In the genomic region with DNA sequence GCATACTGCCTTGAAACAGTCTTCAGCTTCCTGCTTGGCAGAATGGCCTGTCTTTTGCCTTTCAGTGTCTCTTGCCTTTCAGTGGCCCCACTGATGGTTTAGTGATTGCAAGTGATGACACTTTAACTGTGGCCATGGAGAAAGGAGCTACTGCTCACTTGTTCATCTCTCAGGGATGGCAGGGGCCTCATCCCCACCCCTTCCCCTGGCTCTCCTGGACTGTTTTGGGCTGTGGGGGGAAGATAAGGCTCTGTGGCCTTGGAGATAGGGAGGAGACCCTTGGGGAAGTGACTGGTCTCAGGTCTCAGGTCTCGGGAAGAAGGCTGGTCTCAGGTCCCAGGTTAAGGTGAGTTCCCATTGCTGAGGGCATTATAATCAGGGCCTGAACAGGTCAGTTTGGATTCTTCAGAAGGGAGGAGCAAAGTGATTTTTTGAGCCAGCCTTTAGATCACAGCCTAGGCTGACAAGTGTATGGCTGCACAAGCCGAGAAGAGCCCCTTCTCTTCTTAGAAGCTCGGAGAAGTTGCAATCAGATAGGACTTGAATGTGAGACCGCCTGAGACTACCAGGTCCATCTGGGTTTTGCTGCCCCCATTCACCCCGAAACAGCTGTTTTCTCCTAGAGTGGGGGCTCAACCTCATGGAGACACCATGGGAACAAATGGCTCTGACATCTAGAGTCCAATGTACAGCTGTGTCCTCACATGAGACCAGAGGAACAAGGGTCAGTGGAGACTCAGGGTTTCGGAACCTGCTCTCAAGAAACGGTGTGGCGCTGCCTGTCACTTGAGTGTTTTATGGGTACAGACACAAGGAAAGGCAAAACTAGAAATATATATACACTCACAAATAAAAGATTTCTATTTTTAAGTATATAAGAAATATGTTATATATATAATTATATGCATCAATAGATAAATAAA, we compare ENCODE assay signal across 20 cellular contexts. TPM values are rescaled to one million over a fixed set of nuclear protein-coding genes. Genes with fewer than 3 reads are reported as not detected.
A peak's percentile ranks its signal among the peaks of the same experiment; 100 is the strongest.
DNase-seq lines count a peak whose midpoint lies in the region; ATAC-seq and TF ChIP-seq lines count a peak whose summit lies in the region.
"Had no signal": no experiment of that assay in that cellular context is flagged by ENCODE, and none has a peak within 500 bp of the region (broad histone marks: within the 10 kb centered on the region; RNA-seq: fewer than 3 reads in every experiment).

No MANE protein-coding gene starts in this region.

- H3K4me1 Mint-ChIP-seq in progenitor cell of endocrine pancreas (ENCODE audit: low read depth), result peaks cover 36% of the 10 kb centered on the region
- H3K4me1 Mint-ChIP-seq in stimulated activated memory B cell treated with anti-CD40 and anti-IgM and Interleukin-4, amounts not matched to agents 10 μg/mL and 1 μg/mL and 100 μg/mL, for 72 hours, result no peaks in the 10 kb centered on the region

- no peak overlapping the region for H3K4me3 ChIP-seq in BLaER1 treated with 17β-estradiol and CSF1 and Interleukin-3, amounts not matched to agents 10 nM and 100 nM
- peak overlapping the region; percentile 24; the same call in 1 of the 2 replicates for H3K4me3 ChIP-seq in PC-9
- H3K4me3 ChIP-seq: body of pancreas, mucosa of descending colon had no signal

- DNase-seq in PC-9 (peak in 1 of 2 experiments; percentile 77), progenitor cell of endocrine pancreas (ENCODE audit: low spot score, unreplicated experiment) (no peak), SHP77 (lab: John Stamatoyannopoulos, UW) (no peak), NCI-H1105 (lab: John Stamatoyannopoulos, UW) (no peak), NCI-H128 (lab: John Stamatoyannopoulos, UW; ENCODE audit: unreplicated experiment) (no peak)
- DNase-seq: activated CD4-positive, alpha-beta T cell treated with anti-CD3 and anti-CD28 coated beads, Interleukin-2, amount 50 U/mL, for 1 hour; activated gamma-delta T cell; body of pancreas; Calu3; NCI-H1048; NCI-H1930; NCI-H774; nephron progenitor cell; stimulated activated naive CD4-positive, alpha-beta T cell treated with Interleukin-2 at 50 U/mL for 16 hours; T-helper 17 cell had no signal

- H3K36me3 ChIP-seq in BLaER1 treated with 17β-estradiol and CSF1 and Interleukin-3, amounts not matched to agents 10 nM and 100 nM, result no peaks in the 10 kb centered on the region
- H3K36me3 ChIP-seq in PC-9 (ENCODE audit: low read depth), result no peaks in the 10 kb centered on the region

- H3K9me2 ChIP-seq in PC-9 (ENCODE audit: insufficient read depth), result no peaks in the 10 kb centered on the region

- peaks cover 3% of the 10 kb centered on the region for H3K9me3 Mint-ChIP-seq in progenitor cell of endocrine pancreas (ENCODE audit: low read depth)
- H3K9me3 Mint-ChIP-seq in stimulated activated memory B cell treated with anti-CD40 and anti-IgM and Interleukin-4, amounts not matched to agents 10 μg/mL and 1 μg/mL and 100 μg/mL, for 72 hours, result no peaks in the 10 kb centered on the region
- H3K9me3 Mint-ChIP-seq: nephron progenitor cell had no signal

- no peaks in the 10 kb centered on the region for H3K36me3 Mint-ChIP-seq in progenitor cell of endocrine pancreas (ENCODE audit: insufficient read depth)
- no peaks in the 10 kb centered on the region for H3K36me3 Mint-ChIP-seq in stimulated activated memory B cell treated with anti-CD40 and anti-IgM and Interleukin-4, amounts not matched to agents 10 μg/mL and 1 μg/mL and 100 μg/mL, for 72 hours

- H3K9me3 ChIP-seq in BLaER1 treated with 17β-estradiol and CSF1 and Interleukin-3, amounts not matched to agents 10 nM and 100 nM (replicated peaks in 1 of 11), result no peaks in the 10 kb centered on the region
- no peaks in the 10 kb centered on the region for H3K9me3 ChIP-seq in PC-9 (ENCODE audit: insufficient read depth, low read depth)
- H3K9me3 ChIP-seq: body of pancreas, mucosa of descending colon had no signal

- no peak overlapping the region for H3K4me3 Mint-ChIP-seq in progenitor cell of endocrine pancreas (ENCODE audit: low read depth)
- H3K4me3 Mint-ChIP-seq in stimulated activated memory B cell treated with anti-CD40 and anti-IgM and Interleukin-4, amounts not matched to agents 10 μg/mL and 1 μg/mL and 100 μg/mL, for 72 hours, result no peak overlapping the region
- H3K4me3 Mint-ChIP-seq: nephron progenitor cell, T-helper 17 cell had no signal

- no peaks in the 10 kb centered on the region for H3K27me3 ChIP-seq in BLaER1 treated with 17β-estradiol and CSF1 and Interleukin-3, amounts not matched to agents 10 nM and 100 nM
- H3K27me3 ChIP-seq in PC-9 (ENCODE audit: insufficient read depth, low read depth), result no peaks in the 10 kb centered on the region
- H3K27me3 ChIP-seq: body of pancreas had no signal

- peaks cover 8% of the 10 kb centered on the region for H3K27me3 Mint-ChIP-seq in progenitor cell of endocrine pancreas
- peaks cover 9% of the 10 kb centered on the region for H3K27me3 Mint-ChIP-seq in stimulated activated memory B cell treated with anti-CD40 and anti-IgM and Interleukin-4, amounts not matched to agents 10 μg/mL and 1 μg/mL and 100 μg/mL, for 72 hours

- no peak overlapping the region for H2AFZ ChIP-seq in PC-9

- no peak for TF ChIP-seq CTCF in PC-9 (conservative IDR thresholded peaks at IDR 0.05)
- TF ChIP-seq CTCF in progenitor cell of endocrine pancreas (IDR thresholded peaks at IDR 0.05; ENCODE audit: unreplicated experiment), result no peak

- POLR2A ChIA-PET in PC-9 (lab: Charles Lee; ENCODE audit: unreplicated experiment), result interaction anchor here (0.7 kb wide), 1 partner anchor 25 kb away, joined by 8 read pairs; no protein-coding TSS in a partner anchor

- no peaks in the 10 kb centered on the region for H3K79me2 ChIP-seq in PC-9 (ENCODE audit: low read depth)

- CTCF ChIA-PET in PC-9 (lab: Charles Lee), result interaction anchor here (0.6 to 1.5 kb wide), 4 partner anchors 10 to 517 kb away, joined by 3 to 5 read pairs (median 5); no protein-coding TSS in a partner anchor

- intact Hi-C loops in PC-9 (cut with micrococcal nuclease; ENCODE audit: unreplicated experiment), result loop anchor here (2.0 kb wide), 1 partner anchor 15 kb away; no protein-coding TSS in a partner anchor

- peak overlapping the region in 4 of 11 experiments; percentile 10 to 44 (median 34); a peak in 7 of 22 replicates for H3K27ac ChIP-seq in BLaER1 treated with 17β-estradiol and CSF1 and Interleukin-3, amounts not matched to agents 10 nM and 100 nM
- peak overlapping the region; percentile 99 for H3K27ac ChIP-seq in PC-9
- H3K27ac ChIP-seq: body of pancreas had no signal

- H3F3A ChIP-seq in PC-9 (ENCODE audit: insufficient read depth, low read depth), result peaks cover 67% of the 10 kb centered on the region

- H3K4me1 ChIP-seq in BLaER1 treated with 17β-estradiol and CSF1 and Interleukin-3, amounts not matched to agents 10 nM and 100 nM, result peaks cover 17 to 73% (median 50%) of the 10 kb centered on the region in 10 experiments
- peaks cover 90% of the 10 kb centered on the region for H3K4me1 ChIP-seq in PC-9 (replicated peaks; ENCODE audit: insufficient read depth)

- BruUV-seq in PC-9 (replicated peaks; lab: Mats Ljungman, UMichigan), result no TSS peak

- peak overlapping the region; percentile 69 for H3K27ac Mint-ChIP-seq in progenitor cell of endocrine pancreas
- no peak overlapping the region for H3K27ac Mint-ChIP-seq in stimulated activated memory B cell treated with anti-CD40 and anti-IgM and Interleukin-4, amounts not matched to agents 10 μg/mL and 1 μg/mL and 100 μg/mL, for 72 hours
- H3K27ac Mint-ChIP-seq: nephron progenitor cell, T-helper 17 cell had no signal

- ATAC-seq in esophagus mucosa, result peak; percentile 44
- no peak for ATAC-seq in stimulated activated memory B cell treated with anti-CD40 and anti-IgM and Interleukin-4, amounts not matched to agents 10 μg/mL and 1 μg/mL and 100 μg/mL, for 72 hours
- ATAC-seq: body of pancreas, Panc1, T-helper 17 cell had no signal

- peak overlapping the region in 9 of 11 experiments; percentile 5 to 64 (median 47); a peak in 10 of 22 replicates for H3K4me2 ChIP-seq in BLaER1 treated with 17β-estradiol and CSF1 and Interleukin-3, amounts not matched to agents 10 nM and 100 nM
- H3K4me2 ChIP-seq in PC-9, result peak overlapping the region; percentile 74

- H3K9ac ChIP-seq in BLaER1 treated with 17β-estradiol and CSF1 and Interleukin-3, amounts not matched to agents 10 nM and 100 nM, result no peak overlapping the region

- H4K20me1 ChIP-seq in BLaER1 treated with 17β-estradiol and CSF1 and Interleukin-3, amounts not matched to agents 10 nM and 100 nM, result no peaks in the 10 kb centered on the region
- H4K20me1 ChIP-seq in PC-9 (ENCODE audit: insufficient read depth), result no peaks in the 10 kb centered on the region

RNA-seq across cellular contexts. Expression of a gene that starts 15.9 kb away (rescaled TPM):
- 19.8 and 22.5 TPM in 2 replicates for total RNA-seq in PC-9 (2021)
- 44.3 TPM for total RNA-seq in esophagus mucosa
- total RNA-seq in progenitor cell of endocrine pancreas, result 0.55 and 0.96 TPM in 2 replicates

Comparison
In these comparisons a context has a peak if more than half of its experiments do, and no peak if none do; other contexts are left out.
1. RNA of a gene that starts 15.9 kb away (total RNA-seq): 44.3 TPM in esophagus mucosa (single experiment) and 19.8 to 22.5 TPM in PC-9; 0.55 to 0.96 TPM in progenitor cell of endocrine pancreas; every median in the first group is over 10 times any median in the second.